10 cellular contexts compared by ENCODE assay signal in the genomic region with DNA sequence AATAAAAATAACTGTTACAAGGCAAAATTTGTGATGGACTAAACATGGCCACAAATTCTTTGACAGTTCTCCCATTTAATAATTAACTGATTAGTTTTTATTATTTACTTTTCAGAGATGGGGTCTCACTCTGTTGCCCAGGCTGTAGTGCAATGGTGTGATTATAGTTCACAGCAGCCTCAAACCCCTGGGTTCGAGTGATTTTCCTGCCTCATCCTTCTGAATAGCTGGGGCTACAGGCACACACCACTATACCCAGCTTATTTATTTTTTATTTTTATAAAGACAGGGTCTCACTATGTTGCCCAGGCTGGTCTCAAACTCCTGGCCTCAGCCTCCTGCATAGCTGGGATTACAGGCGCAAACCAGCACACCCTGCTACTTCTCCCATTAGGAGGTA. TPM values are rescaled to one million over a fixed set of nuclear protein-coding genes. Genes with fewer than 3 reads are reported as not detected.
"Had no signal": no experiment of that assay in that cellular context is flagged by ENCODE, and none has a peak within 500 bp of the region (broad histone marks: within the 10 kb centered on the region; RNA-seq: fewer than 3 reads in every experiment).

No MANE protein-coding gene starts in this region.

- H2AFZ ChIP-seq: GM23338 had no signal

- H3K4me3 ChIP-seq: GM23338 had no signal

- H3K27me3 Mint-ChIP-seq: IgD-negative memory B cell had no signal

- H3K4me2 ChIP-seq: GM23338 had no signal

- H3K4me3 Mint-ChIP-seq: GM23338, H9, HFFc6, IgD-negative memory B cell had no signal

- FAIRE-seq: H1, H54, HTR-8/SVneo had no signal

- ATAC-seq: GM23338 had no signal

- H3K9me3 Mint-ChIP-seq: GM23338, HFFc6, IgD-negative memory B cell had no signal

- DNase-seq: H9, HCEC 1CT, HFFc6, KG1 had no signal

- H3K36me3 Mint-ChIP-seq: IgD-negative memory B cell had no signal

- H3K27ac Mint-ChIP-seq: GM23338, H9, HFFc6, IgD-negative memory B cell had no signal

RNA-seq across cellular contexts. Expression of gene OR10V1, which starts 40.4 kb away (rescaled TPM):
- total RNA-seq: GM23338, H1, H9, HFFc6, HT-29 had no signal
- polyA plus RNA-seq: GM23338, H1, IgD-negative memory B cell had no signal
